8 cellular contexts compared by ENCODE assay signal in genomic region chr11:9385288-9385902, GRCh38. TPM values are rescaled to one million over a fixed set of nuclear protein-coding genes. Genes with fewer than 3 reads are reported as not detected.
A peak's percentile ranks its signal among the peaks of the same experiment; 100 is the strongest.
DNase-seq lines count a peak whose midpoint lies in the region; ATAC-seq, FAIRE-seq and TF ChIP-seq lines count a peak whose summit lies in the region.

No MANE protein-coding gene starts in this region.

- H4K20me1 ChIP-seq in BLaER1 treated with 17β-estradiol and CSF1 and Interleukin-3, amounts not matched to agents 10 nM and 100 nM: peaks cover 47 to 59% (median 57%) of the 10 kb centered on the region in 11 experiments
- peaks cover 26% of the 10 kb centered on the region for H4K20me1 ChIP-seq in Karpas-422 (ENCODE audit: insufficient read depth, low read depth, low read length)

- no peaks in the 10 kb centered on the region for H3K27me3 Mint-ChIP-seq in activated T-cell treated with anti-CD3 and anti-CD28 coated beads, Interleukin-2, amount 50 U/mL, for 4 hours (ENCODE audit: low read depth)

- no peaks in the 10 kb centered on the region for H3K27me3 ChIP-seq in BLaER1 treated with 17β-estradiol and CSF1 and Interleukin-3, amounts not matched to agents 10 nM and 100 nM
- H3K27me3 ChIP-seq in Karpas-422 (ENCODE audit: low read length): no peaks in the 10 kb centered on the region

- peak overlapping the region; percentile 76 to 98 (median 86) for H3K4me3 ChIP-seq in BLaER1 treated with 17β-estradiol and CSF1 and Interleukin-3, amounts not matched to agents 10 nM and 100 nM
- H3K4me3 ChIP-seq in Karpas-422 (ENCODE audit: low read length) (peak overlapping the region; percentile 82), retinal pigment epithelial cell (ENCODE audit: low read length) (peak overlapping the region; percentile 89)

- H2AFZ ChIP-seq in Karpas-422 (ENCODE audit: low read length): no peak overlapping the region

- peak overlapping the region; percentile 90 to 99 (median 96) for H3K9ac ChIP-seq in BLaER1 treated with 17β-estradiol and CSF1 and Interleukin-3, amounts not matched to agents 10 nM and 100 nM
- H3K9ac ChIP-seq in Karpas-422 (ENCODE audit: low read length): peak overlapping the region; percentile 99

- ATAC-seq in GM19438 (IDR thresholded peaks at IDR 0.05; ENCODE audit: low read depth, unreplicated experiment) (peak; percentile 16), left cardiac atrium (peak; percentile 49 to 61)
- ATAC-seq in activated T-cell treated with anti-CD3 and anti-CD28 coated beads, Interleukin-2, amount 50 U/mL, for 4 hours: peak; percentile 9 to 20

- H3K36me3 Mint-ChIP-seq in activated T-cell treated with anti-CD3 and anti-CD28 coated beads, Interleukin-2, amount 50 U/mL, for 4 hours (ENCODE audit: insufficient read depth): peaks cover 13% of the 10 kb centered on the region

- no peaks in the 10 kb centered on the region for H3K9me3 Mint-ChIP-seq in activated T-cell treated with anti-CD3 and anti-CD28 coated beads, Interleukin-2, amount 50 U/mL, for 4 hours

- H3K9me3 ChIP-seq in BLaER1 treated with 17β-estradiol and CSF1 and Interleukin-3, amounts not matched to agents 10 nM and 100 nM (replicated peaks in 1 of 11): no peaks in the 10 kb centered on the region
- no peaks in the 10 kb centered on the region for H3K9me3 ChIP-seq in Karpas-422 (ENCODE audit: low read length)

- intact Hi-C loops in left cardiac atrium (cut with DNase I): loop anchor here in 1 of 2 donors (10.0 kb wide), 1 partner anchor 121 kb away; the partner anchor contains the start of gene DENND5A

- peak overlapping the region; percentile 80 to 96 (median 89) for H3K4me2 ChIP-seq in BLaER1 treated with 17β-estradiol and CSF1 and Interleukin-3, amounts not matched to agents 10 nM and 100 nM
- peak overlapping the region; percentile 82 for H3K4me2 ChIP-seq in Karpas-422 (ENCODE audit: low read depth, low read length, poor library complexity, severe bottlenecking)

- TF ChIP-seq CTCF in retinal pigment epithelial cell (conservative IDR thresholded peaks at IDR 0.05; ENCODE audit: low read depth, low read length): no peak

- peaks cover 28% of the 10 kb centered on the region for H3K4me1 Mint-ChIP-seq in activated T-cell treated with anti-CD3 and anti-CD28 coated beads, Interleukin-2, amount 50 U/mL, for 4 hours (ENCODE audit: low read depth)

- no peaks in the 10 kb centered on the region for H3K9me2 ChIP-seq in Karpas-422 (replicated peaks; ENCODE audit: insufficient read depth, low read length)

- H3K36me3 ChIP-seq in BLaER1 treated with 17β-estradiol and CSF1 and Interleukin-3, amounts not matched to agents 10 nM and 100 nM: peaks cover 8 to 48% (median 34%) of the 10 kb centered on the region in 11 experiments; a peak in 21 of 22 replicates
- peaks cover 27% of the 10 kb centered on the region for H3K36me3 ChIP-seq in Karpas-422 (ENCODE audit: insufficient read depth, low read length)

- no peak for FAIRE-seq in urothelium cell line (lab: Jason Lieb, UNC)

- H3K27ac ChIP-seq in BLaER1 treated with 17β-estradiol and CSF1 and Interleukin-3, amounts not matched to agents 10 nM and 100 nM: peak overlapping the region; percentile 72 to 99 (median 95); a peak in 21 of 22 replicates
- H3K27ac ChIP-seq in Karpas-422 (ENCODE audit: low read length): peak overlapping the region; percentile 80

- DNase-seq in Karpas-422 (no peak), left cardiac atrium (no peak), retinal pigment epithelial cell (ENCODE audit: low read depth) (no peak), cortex of kidney (lab: John Stamatoyannopoulos, UW) (no peak), urothelium cell line (ENCODE audit: low spot score) (no peak)
- no peak for DNase-seq in activated T-cell treated with anti-CD3 and anti-CD28 coated beads, Interleukin-2, amount 50 U/mL, for 4 hours

- peak overlapping the region; percentile 96 for H3K4me3 Mint-ChIP-seq in activated T-cell treated with anti-CD3 and anti-CD28 coated beads, Interleukin-2, amount 50 U/mL, for 4 hours

- H3K4me1 ChIP-seq in BLaER1 treated with 17β-estradiol and CSF1 and Interleukin-3, amounts not matched to agents 10 nM and 100 nM: peaks cover 10 to 35% (median 24%) of the 10 kb centered on the region in 10 experiments; a peak in 19 of 20 replicates
- H3K4me1 ChIP-seq in Karpas-422 (ENCODE audit: low read length): peaks cover 19% of the 10 kb centered on the region

- peaks cover 55% of the 10 kb centered on the region for H3K79me2 ChIP-seq in Karpas-422 (ENCODE audit: low read length)

RNA-seq across cellular contexts. Expression of gene IPO7, which starts 0.9 kb away (rescaled TPM):
- 48.6 and 77.6 TPM in 2 replicates for total RNA-seq in Karpas-422 (2014; rRNA removed; shearing (Covaris generic); ENCODE audit: low replicate concordance)
- 100 to 1,000 TPM; 170 to 189 (median 175) TPM for total RNA-seq in activated T-cell treated with anti-CD3 and anti-CD28 coated beads, Interleukin-2, amount 50 U/mL, for 4 hours
- total RNA-seq in left cardiac atrium: 100 to 1,000 TPM in 1 of 2 donors, 10 to 100 TPM in 1; 92.1 to 117 TPM
